Comparison of ENCODE assay signal across 9 cellular contexts in the genomic region with DNA sequence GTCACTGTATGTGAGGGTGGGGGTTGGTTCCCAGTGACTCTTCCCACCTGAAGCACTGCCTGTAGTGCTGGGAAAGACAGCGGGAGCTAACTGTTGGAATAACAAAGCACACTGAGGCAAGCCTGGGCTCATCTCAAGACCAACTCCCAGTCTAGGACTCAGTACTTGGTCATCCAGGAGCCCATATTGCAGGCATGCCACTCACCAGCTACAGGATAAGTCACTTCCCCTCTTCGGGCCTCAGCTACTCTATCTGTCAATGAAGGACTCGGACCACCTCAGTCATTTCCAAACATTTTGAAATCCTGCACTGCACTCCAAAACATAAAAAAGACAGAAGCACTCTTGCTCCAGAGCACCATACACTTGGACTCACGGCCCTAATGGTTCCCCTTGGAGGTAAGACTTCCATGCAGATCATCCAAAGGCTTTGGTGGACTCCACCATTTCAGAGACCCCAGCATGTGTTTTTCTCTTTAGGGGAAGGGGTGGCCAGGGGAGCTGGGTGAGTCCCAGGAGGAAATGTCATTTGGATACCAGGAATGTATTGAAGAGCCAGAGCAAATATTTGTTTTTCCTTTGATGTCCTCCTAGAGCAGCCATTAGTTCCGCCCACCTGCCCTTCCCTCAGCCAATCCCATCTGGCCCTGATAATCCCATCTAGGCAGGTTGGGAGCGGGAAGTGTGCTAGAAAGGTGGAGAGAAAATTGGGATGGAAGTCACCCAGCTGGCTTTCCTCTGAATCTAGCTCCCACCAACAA. TPM values are rescaled to one million over a fixed set of nuclear protein-coding genes. Genes with fewer than 3 reads are reported as not detected.
DNase-seq lines count a peak whose midpoint lies in the region; ATAC-seq and TF ChIP-seq lines count a peak whose summit lies in the region.
"Had no signal": no experiment of that assay in that cellular context is flagged by ENCODE, and none has a peak within 500 bp of the region (broad histone marks: within the 10 kb centered on the region; RNA-seq: fewer than 3 reads in every experiment).

No MANE protein-coding gene starts in this region.

- no peak overlapping the region for H3K9ac ChIP-seq in iPS-20b (ENCODE audit: low read depth, low read length)

- H3K4me3 ChIP-seq in iPS-20b (ENCODE audit: low read length): peak overlapping the region; percentile 93
- no peak overlapping the region for H3K4me3 ChIP-seq in tibial nerve
- H3K4me3 ChIP-seq: K562 had no signal

- no peak for DNase-seq in activated T-cell treated with anti-CD3 and anti-CD28 coated beads, Interleukin-2, amount 50 U/mL, for 72 hours
- DNase-seq in activated T-cell treated with anti-CD3 and anti-CD28 coated beads for 4 hours: no peak
- DNase-seq in T-cell: no peak
- no peak for DNase-seq in tibial nerve (ENCODE audit: low spot score in 2 of 2)
- DNase-seq in central memory CD4-positive, alpha-beta T cell: no peak
- no peak for DNase-seq in omental fat pad (ENCODE audit: low spot score)

- H3K4me1 ChIP-seq in iPS-20b (ENCODE audit: insufficient read depth, low read length) (peaks cover 58% of the 10 kb centered on the region), tibial nerve (peaks cover 0 to 81% (median 47%) of the 10 kb centered on the region in 4 donors)

- no peak for ATAC-seq in activated T-cell treated with anti-CD3 and anti-CD28 coated beads, Interleukin-2, amount 50 U/mL, for 72 hours (replicated peaks in 1 of 2)
- ATAC-seq in T-cell (replicated peaks in 1 of 4) (no peak), GM21526 (IDR thresholded peaks at IDR 0.05; ENCODE audit: low FRiP score, unreplicated experiment) (no peak), omental fat pad (ENCODE audit: low FRiP score) (no peak)
- ATAC-seq: K562 had no signal

- H3K4me1 Mint-ChIP-seq in activated T-cell treated with anti-CD3 and anti-CD28 coated beads, Interleukin-2, amount 50 U/mL, for 72 hours (ENCODE audit: low read depth): peaks cover 77% of the 10 kb centered on the region
- peaks cover 70 to 97% (median 80%) of the 10 kb centered on the region in 3 donors for H3K4me1 Mint-ChIP-seq in T-cell

- peak overlapping the region; percentile 25 for H3K27ac Mint-ChIP-seq in activated T-cell treated with anti-CD3 and anti-CD28 coated beads, Interleukin-2, amount 50 U/mL, for 72 hours
- H3K27ac Mint-ChIP-seq in T-cell: peak overlapping the region; percentile 92 to 94

- H3K27me3 Mint-ChIP-seq in activated T-cell treated with anti-CD3 and anti-CD28 coated beads, Interleukin-2, amount 50 U/mL, for 72 hours (ENCODE audit: low read depth): no peaks in the 10 kb centered on the region
- no peaks in the 10 kb centered on the region for H3K27me3 Mint-ChIP-seq in T-cell

- H3K27ac ChIP-seq in iPS-20b (ENCODE audit: low read length) (no peak overlapping the region), tibial nerve (peak overlapping the region in 3 of 4 donors; percentile 55 to 62 (median 61))

- H3K9me3 ChIP-seq in iPS-20b (ENCODE audit: insufficient read depth, low read depth, low read length) (no peaks in the 10 kb centered on the region), tibial nerve (no peaks in the 10 kb centered on the region)

- POLR2A ChIA-PET in T-cell (lab: Charles Lee): interaction anchor here in 1 of 2 donors (0.7 kb wide), 1 partner anchor 43 kb away, joined by 3 read pairs; no protein-coding TSS in a partner anchor

- CTCF ChIA-PET in T-cell (lab: Charles Lee): interaction anchor here (0.7 to 12.5 kb wide), 6 partner anchors 15 to 89 kb away, joined by 3 to 249 read pairs (median 8); no protein-coding TSS in a partner anchor

- H3K36me3 ChIP-seq in iPS-20b (ENCODE audit: insufficient read depth, low read depth, low read length) (no peaks in the 10 kb centered on the region), tibial nerve (no peaks in the 10 kb centered on the region)

- H3K36me3 Mint-ChIP-seq in activated T-cell treated with anti-CD3 and anti-CD28 coated beads, Interleukin-2, amount 50 U/mL, for 72 hours (ENCODE audit: insufficient read depth in 2 of 2): peaks cover 4 to 8% of the 10 kb centered on the region in 2 donors
- peaks cover 4% of the 10 kb centered on the region for H3K36me3 Mint-ChIP-seq in T-cell

- no peak for TF ChIP-seq EP300 in tibial nerve (IDR thresholded peaks at IDR 0.05)

- H3K27me3 ChIP-seq in iPS-20b (ENCODE audit: insufficient read depth, low read length) (peaks cover 7% of the 10 kb centered on the region; the same call in 1 of the 2 replicates), tibial nerve (no peaks in the 10 kb centered on the region)

- no peak for TF ChIP-seq POLR2A in tibial nerve (IDR thresholded peaks at IDR 0.05)

- H3K4me3 Mint-ChIP-seq in activated T-cell treated with anti-CD3 and anti-CD28 coated beads, Interleukin-2, amount 50 U/mL, for 72 hours: peak overlapping the region; percentile 99
- H3K4me3 Mint-ChIP-seq in T-cell: peak overlapping the region; percentile 95 to 99 (median 98)

- no peak for TF ChIP-seq CTCF in tibial nerve (IDR thresholded peaks at IDR 0.05)
- TF ChIP-seq CTCF in omental fat pad (IDR thresholded peaks at IDR 0.05): no peak

- no peaks in the 10 kb centered on the region for H3K9me3 Mint-ChIP-seq in activated T-cell treated with anti-CD3 and anti-CD28 coated beads, Interleukin-2, amount 50 U/mL, for 72 hours
- no peaks in the 10 kb centered on the region for H3K9me3 Mint-ChIP-seq in T-cell

- 83 to 93% methylated on average over 6 of the region's 6 CpGs for WGBS in tibial nerve, 2 donors

RNA-seq across cellular contexts. Expression of a gene that starts 3.1 kb away (rescaled TPM):
- total RNA-seq in activated T-cell treated with anti-CD3 and anti-CD28 coated beads, Interleukin-2, amount 50 U/mL, for 72 hours: 1 to 10 TPM; 5.4 to 5.7 TPM
- total RNA-seq in T-cell (10 to 100 TPM; 15.0 to 38.7 (median 32.7) TPM), tibial nerve (1 to 10 TPM in 3 of 4 donors, under 1 TPM in 1; 0.60 to 5.3 (median 2.7) TPM), omental fat pad (1 to 10 TPM; 1.1 to 5.4 (median 3.2) TPM)

RNA-seq across cellular contexts. Expression of a gene that starts 38.3 kb away (rescaled TPM):
- total RNA-seq in activated T-cell treated with anti-CD3 and anti-CD28 coated beads, Interleukin-2, amount 50 U/mL, for 72 hours: not detected
- total RNA-seq in T-cell (under 1 TPM in 1 of 5 donors, not detected in 4; 0.30 TPM), tibial nerve (1 to 10 TPM; 4.1 to 5.5 (median 4.6) TPM), omental fat pad (not detected)
